ENCODE assay signal across 1 cellular context in genomic region chr6:41427642-41428401, GRCh38.
TF ChIP-seq lines count a peak whose summit lies in the region.

No MANE protein-coding gene starts in this region.

TF ChIP-seq in H1, 55 proteins besides CTCF, POLR2A, EP300 and RAD21 (continued from another document):
- TF ChIP-seq EGR1 (IDR thresholded peaks at IDR 0.05; ENCODE audit: borderline replicate concordance, low read depth, low read length) (peak; percentile 77; the same call in 1 of the 2 replicates), CREB1 (IDR thresholded peaks at IDR 0.05) (0 out of 2 replicates have a peak, but pooled peaks have one; percentile 11), RXRA (IDR thresholded peaks at IDR 0.05; ENCODE audit: insufficient read depth, low read depth, low read length) (no peak), KDM1A (IDR thresholded peaks at IDR 0.05; ENCODE audit: borderline replicate concordance, low read length) (no peak), SAP30 (IDR thresholded peaks at IDR 0.05; ENCODE audit: insufficient read depth, insufficient replicate concordance, low read length) (no peak), MAX (IDR thresholded peaks at IDR 0.05) (0 out of 2 replicates have a peak, but pooled peaks have one; percentile 40), CBX5 (IDR thresholded peaks at IDR 0.05; ENCODE audit: low read depth, low read length) (no peak), CHD2 (IDR thresholded peaks at IDR 0.05; ENCODE audit: low read length) (no peak), ATF3 (IDR thresholded peaks at IDR 0.05; ENCODE audit: insufficient read depth, low read depth, low read length) (no peak), HDAC2 (IDR thresholded peaks at IDR 0.05; ENCODE audit: borderline replicate concordance in 1 of 2, low read depth in 2 of 2, low read length in 2 of 2) (0 out of 4 replicates have a peak, but pooled peaks of 1 of the 2 experiments have one; percentile 62), JUND (IDR thresholded peaks at IDR 0.05; ENCODE audit: low read length) (no peak), BCL11A (IDR thresholded peaks at IDR 0.05; ENCODE audit: low read depth in 2 of 2, low read length in 2 of 2) (no peak), SP1 (IDR thresholded peaks at IDR 0.05; ENCODE audit: low read depth, low read length) (no peak), SP4 (IDR thresholded peaks at IDR 0.05; ENCODE audit: low read length) (no peak), E2F6 (IDR thresholded peaks at IDR 0.05) (peak; percentile 26)
